ENCODE assay signal across 1 cellular context in the genomic region with DNA sequence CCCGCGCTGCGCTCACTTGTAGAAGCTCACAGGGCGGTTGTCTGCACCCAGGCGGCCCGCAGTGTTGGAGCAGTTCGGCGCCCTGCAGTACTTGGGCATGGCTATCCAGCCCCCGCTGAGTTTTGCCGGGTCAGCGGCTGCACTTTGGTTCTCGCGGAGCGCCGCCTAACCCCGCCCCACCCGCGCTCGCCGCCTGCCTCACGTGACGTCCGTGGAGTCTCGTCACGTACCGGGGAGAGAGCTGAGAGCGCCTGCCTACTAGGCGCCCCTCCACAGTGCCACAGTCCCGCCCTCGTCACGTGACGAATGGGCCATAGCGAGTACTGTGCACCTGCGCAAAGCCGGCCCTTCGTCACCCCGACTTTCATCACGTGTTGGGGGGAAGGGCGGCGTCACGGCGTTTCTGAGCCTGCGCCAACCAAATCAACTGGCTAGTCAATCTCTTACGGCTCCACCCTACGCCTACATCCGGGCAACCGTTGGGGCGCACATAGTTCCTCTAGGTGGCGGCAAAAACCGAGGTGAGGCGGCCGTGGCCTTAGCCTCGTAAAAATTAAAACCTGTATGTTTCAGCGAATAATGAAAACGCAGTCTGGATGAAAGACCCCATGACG.
TF ChIP-seq lines count a peak whose summit lies in the region.

A gene with protein sequence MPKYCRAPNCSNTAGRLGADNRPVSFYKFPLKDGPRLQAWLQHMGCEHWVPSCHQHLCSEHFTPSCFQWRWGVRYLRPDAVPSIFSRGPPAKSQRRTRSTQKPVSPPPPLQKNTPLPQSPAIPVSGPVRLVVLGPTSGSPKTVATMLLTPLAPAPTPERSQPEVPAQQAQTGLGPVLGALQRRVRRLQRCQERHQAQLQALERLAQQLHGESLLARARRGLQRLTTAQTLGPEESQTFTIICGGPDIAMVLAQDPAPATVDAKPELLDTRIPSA (minus strand): TSS at position 167 of the 614 bp plus-strand sequence. CDS start 68 bp downstream, at position 99.

TF ChIP-seq in HepG2, 621 proteins besides CTCF, POLR2A, EP300 and RAD21 (continued from another document and continues in another):
- TF ChIP-seq, protein P1, sequence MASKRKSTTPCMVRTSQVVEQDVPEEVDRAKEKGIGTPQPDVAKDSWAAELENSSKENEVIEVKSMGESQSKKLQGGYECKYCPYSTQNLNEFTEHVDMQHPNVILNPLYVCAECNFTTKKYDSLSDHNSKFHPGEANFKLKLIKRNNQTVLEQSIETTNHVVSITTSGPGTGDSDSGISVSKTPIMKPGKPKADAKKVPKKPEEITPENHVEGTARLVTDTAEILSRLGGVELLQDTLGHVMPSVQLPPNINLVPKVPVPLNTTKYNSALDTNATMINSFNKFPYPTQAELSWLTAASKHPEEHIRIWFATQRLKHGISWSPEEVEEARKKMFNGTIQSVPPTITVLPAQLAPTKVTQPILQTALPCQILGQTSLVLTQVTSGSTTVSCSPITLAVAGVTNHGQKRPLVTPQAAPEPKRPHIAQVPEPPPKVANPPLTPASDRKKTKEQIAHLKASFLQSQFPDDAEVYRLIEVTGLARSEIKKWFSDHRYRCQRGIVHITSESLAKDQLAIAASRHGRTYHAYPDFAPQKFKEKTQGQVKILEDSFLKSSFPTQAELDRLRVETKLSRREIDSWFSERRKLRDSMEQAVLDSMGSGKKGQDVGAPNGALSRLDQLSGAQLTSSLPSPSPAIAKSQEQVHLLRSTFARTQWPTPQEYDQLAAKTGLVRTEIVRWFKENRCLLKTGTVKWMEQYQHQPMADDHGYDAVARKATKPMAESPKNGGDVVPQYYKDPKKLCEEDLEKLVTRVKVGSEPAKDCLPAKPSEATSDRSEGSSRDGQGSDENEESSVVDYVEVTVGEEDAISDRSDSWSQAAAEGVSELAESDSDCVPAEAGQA (IDR thresholded peaks at IDR 0.05; ENCODE audit: low read depth), result 0 out of 2 replicates have a peak, but pooled peaks have one; percentile 68
- TF ChIP-seq, protein P1 (CRISPR knock-in tag; IDR thresholded peaks at IDR 0.05; ENCODE audit: borderline replicate concordance), result 0 out of 2 replicates have a peak, but pooled peaks have one; percentile 55
- 0 out of 2 replicates have a peak, but pooled peaks have one; percentile 72 for TF ChIP-seq ZNF160 (CRISPR knock-in tag; IDR thresholded peaks at IDR 0.05)
- TF ChIP-seq ZNF614 (CRISPR knock-in tag; IDR thresholded peaks at IDR 0.05; ENCODE audit: borderline replicate concordance), result peak; percentile 57; the same call in 1 of the 2 replicates
- TF ChIP-seq RFXAP (CRISPR knock-in tag; IDR thresholded peaks at IDR 0.05; ENCODE audit: borderline replicate concordance), result peak; percentile 74
- TF ChIP-seq HNRNPLL (IDR thresholded peaks at IDR 0.05; ENCODE audit: low read depth, low read length, poor library complexity, severe bottlenecking), result peak; percentile 80
- TF ChIP-seq BORCS8-MEF2B (CRISPR knock-in tag; IDR thresholded peaks at IDR 0.05), result peak; percentile 81
- peak; percentile 37; the same call in 1 of the 2 replicates for TF ChIP-seq NFKB2 (CRISPR knock-in tag; IDR thresholded peaks at IDR 0.05; ENCODE audit: borderline replicate concordance)
- peak; percentile 49; the same call in 1 of the 2 replicates for TF ChIP-seq KMT2A (CRISPR knock-in tag; IDR thresholded peaks at IDR 0.05)
- TF ChIP-seq, protein P2, sequence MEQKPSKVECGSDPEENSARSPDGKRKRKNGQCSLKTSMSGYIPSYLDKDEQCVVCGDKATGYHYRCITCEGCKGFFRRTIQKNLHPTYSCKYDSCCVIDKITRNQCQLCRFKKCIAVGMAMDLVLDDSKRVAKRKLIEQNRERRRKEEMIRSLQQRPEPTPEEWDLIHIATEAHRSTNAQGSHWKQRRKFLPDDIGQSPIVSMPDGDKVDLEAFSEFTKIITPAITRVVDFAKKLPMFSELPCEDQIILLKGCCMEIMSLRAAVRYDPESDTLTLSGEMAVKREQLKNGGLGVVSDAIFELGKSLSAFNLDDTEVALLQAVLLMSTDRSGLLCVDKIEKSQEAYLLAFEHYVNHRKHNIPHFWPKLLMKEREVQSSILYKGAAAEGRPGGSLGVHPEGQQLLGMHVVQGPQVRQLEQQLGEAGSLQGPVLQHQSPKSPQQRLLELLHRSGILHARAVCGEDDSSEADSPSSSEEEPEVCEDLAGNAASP (CRISPR knock-in tag; IDR thresholded peaks at IDR 0.05; ENCODE audit: borderline replicate concordance), result peak; percentile 32; the same call in 1 of the 2 replicates
- TF ChIP-seq PHB2 (IDR thresholded peaks at IDR 0.05; ENCODE audit: partially characterized antibody), result no peak
- TF ChIP-seq ZNF501 (CRISPR knock-in tag; IDR thresholded peaks at IDR 0.05), result peak; percentile 95
- peak; percentile 8; the same call in 1 of the 2 replicates for TF ChIP-seq CHD4 (IDR thresholded peaks at IDR 0.05; ENCODE audit: borderline replicate concordance, low read length)
- TF ChIP-seq, protein P3, sequence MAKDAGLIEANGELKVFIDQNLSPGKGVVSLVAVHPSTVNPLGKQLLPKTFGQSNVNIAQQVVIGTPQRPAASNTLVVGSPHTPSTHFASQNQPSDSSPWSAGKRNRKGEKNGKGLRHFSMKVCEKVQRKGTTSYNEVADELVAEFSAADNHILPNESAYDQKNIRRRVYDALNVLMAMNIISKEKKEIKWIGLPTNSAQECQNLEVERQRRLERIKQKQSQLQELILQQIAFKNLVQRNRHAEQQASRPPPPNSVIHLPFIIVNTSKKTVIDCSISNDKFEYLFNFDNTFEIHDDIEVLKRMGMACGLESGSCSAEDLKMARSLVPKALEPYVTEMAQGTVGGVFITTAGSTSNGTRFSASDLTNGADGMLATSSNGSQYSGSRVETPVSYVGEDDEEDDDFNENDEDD (CRISPR knock-in tag; IDR thresholded peaks at IDR 0.05; ENCODE audit: borderline replicate concordance), result peak; percentile 54
- peak; percentile 96 for TF ChIP-seq MEF2D (CRISPR knock-in tag; IDR thresholded peaks at IDR 0.05)
- TF ChIP-seq, protein P4, sequence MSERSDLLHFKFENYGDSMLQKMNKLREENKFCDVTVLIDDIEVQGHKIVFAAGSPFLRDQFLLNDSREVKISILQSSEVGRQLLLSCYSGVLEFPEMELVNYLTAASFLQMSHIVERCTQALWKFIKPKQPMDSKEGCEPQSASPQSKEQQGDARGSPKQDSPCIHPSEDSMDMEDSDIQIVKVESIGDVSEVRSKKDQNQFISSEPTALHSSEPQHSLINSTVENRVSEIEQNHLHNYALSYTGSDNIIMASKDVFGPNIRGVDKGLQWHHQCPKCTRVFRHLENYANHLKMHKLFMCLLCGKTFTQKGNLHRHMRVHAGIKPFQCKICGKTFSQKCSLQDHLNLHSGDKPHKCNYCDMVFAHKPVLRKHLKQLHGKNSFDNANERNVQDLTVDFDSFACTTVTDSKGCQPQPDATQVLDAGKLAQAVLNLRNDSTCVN (CRISPR knock-in tag; IDR thresholded peaks at IDR 0.05; ENCODE audit: borderline replicate concordance), result no peak; the same call in 1 of the 2 replicates
- peak; percentile 46; the same call in 1 of the 2 replicates for TF ChIP-seq FOSL2 (CRISPR knock-in tag; IDR thresholded peaks at IDR 0.05)
- TF ChIP-seq ZNF777 (CRISPR knock-in tag; IDR thresholded peaks at IDR 0.05), result 0 out of 2 replicates have a peak, but pooled peaks have one; percentile 49
- TF ChIP-seq, protein P5, sequence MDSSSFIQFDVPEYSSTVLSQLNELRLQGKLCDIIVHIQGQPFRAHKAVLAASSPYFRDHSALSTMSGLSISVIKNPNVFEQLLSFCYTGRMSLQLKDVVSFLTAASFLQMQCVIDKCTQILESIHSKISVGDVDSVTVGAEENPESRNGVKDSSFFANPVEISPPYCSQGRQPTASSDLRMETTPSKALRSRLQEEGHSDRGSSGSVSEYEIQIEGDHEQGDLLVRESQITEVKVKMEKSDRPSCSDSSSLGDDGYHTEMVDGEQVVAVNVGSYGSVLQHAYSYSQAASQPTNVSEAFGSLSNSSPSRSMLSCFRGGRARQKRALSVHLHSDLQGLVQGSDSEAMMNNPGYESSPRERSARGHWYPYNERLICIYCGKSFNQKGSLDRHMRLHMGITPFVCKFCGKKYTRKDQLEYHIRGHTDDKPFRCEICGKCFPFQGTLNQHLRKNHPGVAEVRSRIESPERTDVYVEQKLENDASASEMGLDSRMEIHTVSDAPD (CRISPR knock-in tag; IDR thresholded peaks at IDR 0.05), result peak; percentile 78; the same call in 1 of the 2 replicates
- TF ChIP-seq, protein P6, sequence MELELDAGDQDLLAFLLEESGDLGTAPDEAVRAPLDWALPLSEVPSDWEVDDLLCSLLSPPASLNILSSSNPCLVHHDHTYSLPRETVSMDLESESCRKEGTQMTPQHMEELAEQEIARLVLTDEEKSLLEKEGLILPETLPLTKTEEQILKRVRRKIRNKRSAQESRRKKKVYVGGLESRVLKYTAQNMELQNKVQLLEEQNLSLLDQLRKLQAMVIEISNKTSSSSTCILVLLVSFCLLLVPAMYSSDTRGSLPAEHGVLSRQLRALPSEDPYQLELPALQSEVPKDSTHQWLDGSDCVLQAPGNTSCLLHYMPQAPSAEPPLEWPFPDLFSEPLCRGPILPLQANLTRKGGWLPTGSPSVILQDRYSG (CRISPR knock-in tag; IDR thresholded peaks at IDR 0.05), result peak; percentile 67; the same call in 1 of the 2 replicates
- TF ChIP-seq KLF6 (CRISPR knock-in tag; IDR thresholded peaks at IDR 0.05), result 0 out of 2 replicates have a peak, but pooled peaks have one; percentile 14
- TF ChIP-seq FOSL1 (CRISPR knock-in tag; IDR thresholded peaks at IDR 0.05; ENCODE audit: borderline replicate concordance), result no peak
- peak; percentile 50; the same call in 1 of the 2 replicates for TF ChIP-seq NCOA2 (CRISPR knock-in tag; IDR thresholded peaks at IDR 0.05)
- TF ChIP-seq TAF1 (CRISPR knock-in tag; IDR thresholded peaks at IDR 0.05), result peak; percentile 87
- TF ChIP-seq ZNF850 (CRISPR knock-in tag; conservative IDR thresholded peaks at IDR 0.05), result no peak
- TF ChIP-seq GATA4 (IDR thresholded peaks at IDR 0.05; ENCODE audit: borderline replicate concordance, low read depth), result peak; percentile 60; the same call in 1 of the 2 replicates
- TF ChIP-seq, protein P7, sequence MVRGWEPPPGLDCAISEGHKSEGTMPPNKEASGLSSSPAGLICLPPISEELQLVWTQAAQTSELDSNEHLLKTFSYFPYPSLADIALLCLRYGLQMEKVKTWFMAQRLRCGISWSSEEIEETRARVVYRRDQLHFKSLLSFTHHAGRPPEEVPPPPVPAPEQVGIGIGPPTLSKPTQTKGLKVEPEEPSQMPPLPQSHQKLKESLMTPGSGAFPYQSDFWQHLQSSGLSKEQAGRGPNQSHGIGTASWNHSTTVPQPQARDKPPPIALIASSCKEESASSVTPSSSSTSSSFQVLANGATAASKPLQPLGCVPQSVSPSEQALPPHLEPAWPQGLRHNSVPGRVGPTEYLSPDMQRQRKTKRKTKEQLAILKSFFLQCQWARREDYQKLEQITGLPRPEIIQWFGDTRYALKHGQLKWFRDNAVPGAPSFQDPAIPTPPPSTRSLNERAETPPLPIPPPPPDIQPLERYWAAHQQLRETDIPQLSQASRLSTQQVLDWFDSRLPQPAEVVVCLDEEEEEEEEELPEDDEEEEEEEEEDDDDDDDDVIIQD (CRISPR knock-in tag; IDR thresholded peaks at IDR 0.05; ENCODE audit: low read depth), result peak; percentile 17; the same call in 1 of the 2 replicates
- peak; percentile 38; the same call in 1 of the 2 replicates for TF ChIP-seq ZNF766 (CRISPR knock-in tag; IDR thresholded peaks at IDR 0.05; ENCODE audit: borderline replicate concordance)
- TF ChIP-seq, protein P8, sequence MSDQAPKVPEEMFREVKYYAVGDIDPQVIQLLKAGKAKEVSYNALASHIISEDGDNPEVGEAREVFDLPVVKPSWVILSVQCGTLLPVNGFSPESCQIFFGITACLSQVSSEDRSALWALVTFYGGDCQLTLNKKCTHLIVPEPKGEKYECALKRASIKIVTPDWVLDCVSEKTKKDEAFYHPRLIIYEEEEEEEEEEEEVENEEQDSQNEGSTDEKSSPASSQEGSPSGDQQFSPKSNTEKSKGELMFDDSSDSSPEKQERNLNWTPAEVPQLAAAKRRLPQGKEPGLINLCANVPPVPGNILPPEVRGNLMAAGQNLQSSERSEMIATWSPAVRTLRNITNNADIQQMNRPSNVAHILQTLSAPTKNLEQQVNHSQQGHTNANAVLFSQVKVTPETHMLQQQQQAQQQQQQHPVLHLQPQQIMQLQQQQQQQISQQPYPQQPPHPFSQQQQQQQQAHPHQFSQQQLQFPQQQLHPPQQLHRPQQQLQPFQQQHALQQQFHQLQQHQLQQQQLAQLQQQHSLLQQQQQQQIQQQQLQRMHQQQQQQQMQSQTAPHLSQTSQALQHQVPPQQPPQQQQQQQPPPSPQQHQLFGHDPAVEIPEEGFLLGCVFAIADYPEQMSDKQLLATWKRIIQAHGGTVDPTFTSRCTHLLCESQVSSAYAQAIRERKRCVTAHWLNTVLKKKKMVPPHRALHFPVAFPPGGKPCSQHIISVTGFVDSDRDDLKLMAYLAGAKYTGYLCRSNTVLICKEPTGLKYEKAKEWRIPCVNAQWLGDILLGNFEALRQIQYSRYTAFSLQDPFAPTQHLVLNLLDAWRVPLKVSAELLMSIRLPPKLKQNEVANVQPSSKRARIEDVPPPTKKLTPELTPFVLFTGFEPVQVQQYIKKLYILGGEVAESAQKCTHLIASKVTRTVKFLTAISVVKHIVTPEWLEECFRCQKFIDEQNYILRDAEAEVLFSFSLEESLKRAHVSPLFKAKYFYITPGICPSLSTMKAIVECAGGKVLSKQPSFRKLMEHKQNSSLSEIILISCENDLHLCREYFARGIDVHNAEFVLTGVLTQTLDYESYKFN (CRISPR knock-in tag; conservative IDR thresholded peaks at IDR 0.05), result peak; percentile 80
- TF ChIP-seq, protein P9, sequence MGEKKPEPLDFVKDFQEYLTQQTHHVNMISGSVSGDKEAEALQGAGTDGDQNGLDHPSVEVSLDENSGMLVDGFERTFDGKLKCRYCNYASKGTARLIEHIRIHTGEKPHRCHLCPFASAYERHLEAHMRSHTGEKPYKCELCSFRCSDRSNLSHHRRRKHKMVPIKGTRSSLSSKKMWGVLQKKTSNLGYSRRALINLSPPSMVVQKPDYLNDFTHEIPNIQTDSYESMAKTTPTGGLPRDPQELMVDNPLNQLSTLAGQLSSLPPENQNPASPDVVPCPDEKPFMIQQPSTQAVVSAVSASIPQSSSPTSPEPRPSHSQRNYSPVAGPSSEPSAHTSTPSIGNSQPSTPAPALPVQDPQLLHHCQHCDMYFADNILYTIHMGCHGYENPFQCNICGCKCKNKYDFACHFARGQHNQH (CRISPR knock-in tag; IDR thresholded peaks at IDR 0.05), result peak; percentile 69
- peak; percentile 63 for TF ChIP-seq TEAD3 (CRISPR knock-in tag; optimal IDR thresholded peaks at IDR 0.05; ENCODE audit: borderline replicate concordance)
- 0 out of 2 replicates have a peak, but pooled peaks have one; percentile 39 for TF ChIP-seq ZNF180 (CRISPR knock-in tag; IDR thresholded peaks at IDR 0.05; ENCODE audit: borderline replicate concordance, low read depth)
- no peak for TF ChIP-seq HDAC6 (IDR thresholded peaks at IDR 0.05; ENCODE audit: low read depth, low read length)
